Comparison of ENCODE assay signal across 1 cellular context in genomic region chr3:25497096-25497495, GRCh38.
TF ChIP-seq lines count a peak whose summit lies in the region.

No MANE protein-coding gene starts in this region.

TF ChIP-seq in HepG2, 621 proteins besides CTCF, POLR2A, EP300 and RAD21 (continued from another document):
- TF ChIP-seq STAT6 (CRISPR knock-in tag; IDR thresholded peaks at IDR 0.05; ENCODE audit: borderline replicate concordance) (no peak), PLRG1 (conservative IDR thresholded peaks at IDR 0.05) (no peak), GRHL1 (CRISPR knock-in tag; conservative IDR thresholded peaks at IDR 0.05) (no peak), GPN1 (CRISPR knock-in tag; IDR thresholded peaks at IDR 0.05; ENCODE audit: borderline replicate concordance) (no peak), NFIB (CRISPR knock-in tag; IDR thresholded peaks at IDR 0.05; ENCODE audit: borderline replicate concordance) (no peak), CHCHD3 (CRISPR knock-in tag; IDR thresholded peaks at IDR 0.05) (no peak), BCLAF1 (IDR thresholded peaks at IDR 0.05) (no peak), ZNF326 (CRISPR knock-in tag; IDR thresholded peaks at IDR 0.05; ENCODE audit: borderline replicate concordance) (no peak), ZNF614 (CRISPR knock-in tag; IDR thresholded peaks at IDR 0.05; ENCODE audit: borderline replicate concordance) (no peak), POGZ (CRISPR knock-in tag; IDR thresholded peaks at IDR 0.05) (no peak), ZBED4 (CRISPR knock-in tag; IDR thresholded peaks at IDR 0.05; ENCODE audit: borderline replicate concordance) (no peak), HES4 (CRISPR knock-in tag; IDR thresholded peaks at IDR 0.05; ENCODE audit: borderline replicate concordance) (no peak)
